In the genomic region with DNA sequence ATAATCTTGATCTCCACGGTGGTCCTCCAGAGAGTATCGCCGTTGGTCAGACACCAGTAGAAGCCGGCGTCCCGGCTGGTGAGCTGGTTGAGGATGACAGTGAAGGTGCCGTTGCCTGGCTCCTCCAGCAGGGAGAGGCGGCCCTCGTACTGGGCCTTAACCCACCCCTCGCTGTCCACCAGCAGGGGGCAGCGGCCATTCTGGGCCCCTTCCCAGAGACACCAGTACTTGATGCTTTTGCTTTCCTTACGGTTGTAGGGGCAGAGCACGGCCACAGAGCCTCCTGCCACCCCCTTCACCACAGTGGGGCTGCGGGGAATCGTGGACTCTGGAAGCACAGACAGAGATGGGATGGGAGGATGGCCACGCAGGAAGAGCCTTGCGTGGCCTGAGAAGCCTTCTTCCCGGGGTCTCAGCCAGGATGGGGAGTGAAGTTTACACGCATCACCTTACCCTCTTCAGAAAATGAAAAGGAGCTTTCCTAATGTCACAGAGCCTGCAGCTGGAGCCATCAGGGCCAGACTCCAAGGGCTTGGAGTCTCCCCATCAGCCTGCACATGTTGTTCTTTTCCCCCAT, we compare ENCODE assay signal across 9 cellular contexts. TPM values are rescaled to one million over a fixed set of nuclear protein-coding genes. Genes with fewer than 3 reads are reported as not detected.
DNase-seq lines count a peak whose midpoint lies in the region; ATAC-seq, FAIRE-seq and TF ChIP-seq lines count a peak whose summit lies in the region.
"Had no signal": no experiment of that assay in that cellular context is flagged by ENCODE, and none has a peak within 500 bp of the region (broad histone marks: within the 10 kb centered on the region; RNA-seq: fewer than 3 reads in every experiment).

No MANE protein-coding gene starts in this region.

- no peak overlapping the region for H3K4me2 ChIP-seq in keratinocyte (ENCODE audit: control insufficient read depth, extremely low read depth, insufficient read depth, low read depth, low read length)

- 51 to 65% methylated on average over 16 to 18 of the region's 19 CpGs for WGBS in thyroid gland, 2 donors

- dilution Hi-C loops in keratinocyte (cut with MboI; ENCODE audit: extremely low pct_ligation_motif_present, low sequenced_read_pairs): no loop called here

- in situ Hi-C loops in gastrocnemius medialis (cut with MboI; ENCODE audit: low sequenced_read_pairs in 4 of 4): no loop called here

- CTCF ChIA-PET in activated naive CD4-positive, alpha-beta T cell treated with anti-CD3 and anti-CD28 coated beads, Interleukin-2, amount 10 ng/mL, durations not matched to agents 7 days and 5 days (lab: Charles Lee): interaction anchor here (0.7 to 13.5 kb wide), 20 partner anchors 10 to 305 kb away, joined by 3 to 265 read pairs (median 5); a partner anchor contains a TSS

- no peak overlapping the region for H3K27ac Mint-ChIP-seq in activated naive CD4-positive, alpha-beta T cell treated with anti-CD3 and anti-CD28 coated beads, Interleukin-2, amount 10 ng/mL, durations not matched to agents 7 days and 5 days

- no peak overlapping the region for H3K9ac ChIP-seq in keratinocyte (ENCODE audit: control insufficient read depth, extremely low read depth, insufficient read depth, low read length)

- intact Hi-C loops in thyroid gland (cut with DNase I) (loop anchor here (5.0 kb wide), 1 partner anchor 42 kb away; no protein-coding TSS in a partner anchor), gastrocnemius medialis (cut with DNase I; ENCODE audit: low total_unique reads) (no loop called here)

- no peak for ATAC-seq in gastrocnemius medialis

- H3K36me3 ChIP-seq in keratinocyte (ENCODE audit: control insufficient read depth in 2 of 2, extremely low read depth in 1 of 2, insufficient read depth in 2 of 2, low read length in 2 of 2): no peaks in the 10 kb centered on the region
- H3K36me3 ChIP-seq in thyroid gland: no peaks in the 10 kb centered on the region
- no peaks in the 10 kb centered on the region for H3K36me3 ChIP-seq in gastrocnemius medialis

- H3K36me3 Mint-ChIP-seq in activated naive CD4-positive, alpha-beta T cell treated with anti-CD3 and anti-CD28 coated beads, Interleukin-2, amount 10 ng/mL, durations not matched to agents 7 days and 5 days: no peaks in the 10 kb centered on the region

- no peak overlapping the region for H3K27ac ChIP-seq in keratinocyte (ENCODE audit: control insufficient read depth, insufficient read depth, low read length)
- H3K27ac ChIP-seq in thyroid gland: no peak overlapping the region
- H3K27ac ChIP-seq in gastrocnemius medialis: no peak overlapping the region

- H3K4me1 ChIP-seq in keratinocyte (ENCODE audit: control insufficient read depth, extremely low read depth, insufficient read depth, low read length) (peaks cover 6% of the 10 kb centered on the region), thyroid gland (no peaks in the 10 kb centered on the region), gastrocnemius medialis (no peaks in the 10 kb centered on the region)

- H4K20me1 ChIP-seq in keratinocyte (ENCODE audit: control insufficient read depth, extremely low read depth, insufficient read depth, low read length): no peaks in the 10 kb centered on the region

- H3K4me3 ChIP-seq in GM12864 (ENCODE audit: low read depth, low read length): no peak overlapping the region
- no peak overlapping the region for H3K4me3 ChIP-seq in keratinocyte (ENCODE audit: control insufficient read depth in 2 of 3, extremely low read depth in 1 of 3, insufficient read depth in 2 of 3, low read depth in 1 of 3, low read length in 3 of 3)
- H3K4me3 ChIP-seq in thyroid gland (replicated peaks in 1 of 3): no peak overlapping the region
- H3K4me3 ChIP-seq in gastrocnemius medialis: no peak overlapping the region

- H3K9me3 ChIP-seq in keratinocyte (ENCODE audit: control insufficient read depth, low read depth, low read length) (no peaks in the 10 kb centered on the region), thyroid gland (no peaks in the 10 kb centered on the region), gastrocnemius medialis (no peaks in the 10 kb centered on the region)

- H3K4me1 Mint-ChIP-seq in activated naive CD4-positive, alpha-beta T cell treated with anti-CD3 and anti-CD28 coated beads, Interleukin-2, amount 10 ng/mL, durations not matched to agents 7 days and 5 days: peaks cover 14% of the 10 kb centered on the region

- TF ChIP-seq POLR2A in thyroid gland (IDR thresholded peaks at IDR 0.05) (no peak), gastrocnemius medialis (IDR thresholded peaks at IDR 0.05) (no peak)

- H2AFZ ChIP-seq in keratinocyte (ENCODE audit: control insufficient read depth, low read length): no peak overlapping the region

- no peak for FAIRE-seq in keratinocyte (lab: Jason Lieb, UNC)
- FAIRE-seq: TTC549 had no signal

- H3K9me3 Mint-ChIP-seq in activated naive CD4-positive, alpha-beta T cell treated with anti-CD3 and anti-CD28 coated beads, Interleukin-2, amount 10 ng/mL, durations not matched to agents 7 days and 5 days: no peaks in the 10 kb centered on the region

- peaks cover 35% of the 10 kb centered on the region for H3K27me3 Mint-ChIP-seq in activated naive CD4-positive, alpha-beta T cell treated with anti-CD3 and anti-CD28 coated beads, Interleukin-2, amount 10 ng/mL, durations not matched to agents 7 days and 5 days

- DNase-seq in GM12864 (ENCODE audit: low read depth) (no peak), MV-4-11 (lab: John Stamatoyannopoulos, UW) (peak; percentile 40), keratinocyte (ENCODE audit: low read depth, low spot score) (no peak), thyroid gland (peak; percentile 54 to 57), NCI-H2227 treated with DMSO at 0.1 percent for 48 hours (lab: John Stamatoyannopoulos, UW) (no peak), gastrocnemius medialis (no peak), retina (no peak)
- peak; percentile 74 for DNase-seq in activated naive CD4-positive, alpha-beta T cell treated with anti-CD3 and anti-CD28 coated beads, Interleukin-2, amount 10 ng/mL, durations not matched to agents 7 days and 5 days

- H3K4me3 Mint-ChIP-seq in activated naive CD4-positive, alpha-beta T cell treated with anti-CD3 and anti-CD28 coated beads, Interleukin-2, amount 10 ng/mL, durations not matched to agents 7 days and 5 days: no peak overlapping the region

- H3K79me2 ChIP-seq in keratinocyte (ENCODE audit: control insufficient read depth, insufficient read depth, low read length): no peaks in the 10 kb centered on the region

- no peaks in the 10 kb centered on the region for H3K9me1 ChIP-seq in keratinocyte (ENCODE audit: control insufficient read depth, extremely low read depth, insufficient read depth, low read length)

- no peaks in the 10 kb centered on the region for H3K27me3 ChIP-seq in keratinocyte (ENCODE audit: control insufficient read depth, extremely low read depth, insufficient read depth, low read length)
- H3K27me3 ChIP-seq in thyroid gland: no peaks in the 10 kb centered on the region
- no peaks in the 10 kb centered on the region for H3K27me3 ChIP-seq in gastrocnemius medialis

- TF ChIP-seq CTCF in GM12864 (IDR thresholded peaks at IDR 0.05; ENCODE audit: low read depth, low read length, missing control alignments): peak; percentile 68
- peak; percentile 43 to 56 (median 43) for TF ChIP-seq CTCF in keratinocyte (optimal IDR thresholded peaks at IDR 0.05 in 1 of 3, IDR thresholded peaks at IDR 0.05 in 1 of 3, conservative IDR thresholded peaks at IDR 0.05 in 1 of 3; ENCODE audit: extremely low read depth in 1 of 3, insufficient read depth in 2 of 3, low read length in 3 of 3)
- peak in 5 of 6 experiments; percentile 40 to 61 (median 49) for TF ChIP-seq CTCF in thyroid gland (IDR thresholded peaks at IDR 0.05)
- peak in 2 of 5 experiments; percentile 18 to 30 for TF ChIP-seq CTCF in gastrocnemius medialis (IDR thresholded peaks at IDR 0.05 in 4 of 5, conservative IDR thresholded peaks at IDR 0.05 in 1 of 5)

RNA-seq across cellular contexts. Expression of a gene that starts 10.7 kb away (rescaled TPM):
- 0.01 TPM in 1 of 3 replicates, not detected in the others for polyA plus RNA-seq in keratinocyte
- polyA plus RNA-seq in keratinocyte (2011; ENCODE audit: low read depth): not detected
- polyA plus RNA-seq in keratinocyte (2011; cell fraction: cytosol; rRNA removed): not detected in 2 replicates
- not detected in 2 replicates for polyA plus RNA-seq in keratinocyte (2011; cell fraction: nucleus; rRNA removed)
- not detected in 2 replicates for polyA plus RNA-seq in keratinocyte (2012; ENCODE audit: low replicate concordance)
- not detected in 3 replicates for polyA minus RNA-seq in keratinocyte
- not detected for polyA minus RNA-seq in keratinocyte (2011; cell fraction: cytosol; rRNA and poly(A)+ RNA removed)
- not detected in 2 replicates for polyA minus RNA-seq in keratinocyte (2011; cell fraction: nucleus; rRNA and poly(A)+ RNA removed)
- total RNA-seq in thyroid gland: 1 to 10 TPM in 1 of 4 donors, under 1 TPM in 2, not detected in 1; 0.11 to 1.2 (median 0.75) TPM
- total RNA-seq in gastrocnemius medialis: 10 to 100 TPM in 1 of 4 donors, under 1 TPM in 2, not detected in 1; 0.10 to 28.4 (median 0.11) TPM

RNA-seq across cellular contexts. Expression of a gene that starts 13.8 kb away (rescaled TPM):
- polyA plus RNA-seq in keratinocyte: 1.8 to 8.1 TPM (median 1.8 TPM) in 3 replicates
- polyA plus RNA-seq in keratinocyte (2011; ENCODE audit: low read depth): 0.31 TPM
- polyA plus RNA-seq in keratinocyte (2011; cell fraction: cytosol; rRNA removed): 3.2 and 4.8 TPM in 2 replicates
- 1.5 and 3.1 TPM in 2 replicates for polyA plus RNA-seq in keratinocyte (2011; cell fraction: nucleus; rRNA removed)
- 1.7 and 6.8 TPM in 2 replicates for polyA plus RNA-seq in keratinocyte (2012; ENCODE audit: low replicate concordance)
- 3.3 to 10.8 TPM (median 5.8 TPM) in 3 replicates for polyA minus RNA-seq in keratinocyte
- 3.8 TPM for polyA minus RNA-seq in keratinocyte (2011; cell fraction: cytosol; rRNA and poly(A)+ RNA removed)
- polyA minus RNA-seq in keratinocyte (2011; cell fraction: nucleus; rRNA and poly(A)+ RNA removed): 1.0 TPM in 1 of 2 replicates, not detected in the other
- 1 to 10 TPM; 1.2 to 5.2 (median 3.0) TPM for total RNA-seq in thyroid gland
- 10 to 100 TPM in 1 of 4 donors, 1 to 10 TPM in 3; 2.1 to 10.2 (median 4.7) TPM for total RNA-seq in gastrocnemius medialis

RNA-seq across cellular contexts. Expression of a gene that starts 34.7 kb away (rescaled TPM):
- not detected in 3 replicates for polyA plus RNA-seq in keratinocyte
- polyA plus RNA-seq in keratinocyte (2011; ENCODE audit: low read depth): not detected
- not detected in 2 replicates for polyA plus RNA-seq in keratinocyte (2011; cell fraction: cytosol; rRNA removed)
- not detected in 2 replicates for polyA plus RNA-seq in keratinocyte (2011; cell fraction: nucleus; rRNA removed)
- polyA plus RNA-seq in keratinocyte (2012; ENCODE audit: low replicate concordance): not detected in 2 replicates
- polyA minus RNA-seq in keratinocyte: not detected in 3 replicates
- polyA minus RNA-seq in keratinocyte (2011; cell fraction: cytosol; rRNA and poly(A)+ RNA removed): not detected
- not detected in 2 replicates for polyA minus RNA-seq in keratinocyte (2011; cell fraction: nucleus; rRNA and poly(A)+ RNA removed)
- total RNA-seq in thyroid gland (not detected), gastrocnemius medialis (not detected)

RNA-seq across cellular contexts. Expression of a gene that starts 38.3 kb away (rescaled TPM):
- polyA plus RNA-seq in keratinocyte: 2.1 to 3.1 TPM (median 2.3 TPM) in 3 replicates
- 3.3 TPM for polyA plus RNA-seq in keratinocyte (2011; ENCODE audit: low read depth)
- 1.7 and 2.5 TPM in 2 replicates for polyA plus RNA-seq in keratinocyte (2011; cell fraction: cytosol; rRNA removed)
- 2.6 and 3.6 TPM in 2 replicates for polyA plus RNA-seq in keratinocyte (2011; cell fraction: nucleus; rRNA removed)
- 1.3 and 5.9 TPM in 2 replicates for polyA plus RNA-seq in keratinocyte (2012; ENCODE audit: low replicate concordance)
- polyA minus RNA-seq in keratinocyte: 0.67 to 1.5 TPM (median 0.99 TPM) in 3 replicates
- polyA minus RNA-seq in keratinocyte (2011; cell fraction: cytosol; rRNA and poly(A)+ RNA removed): not detected
- polyA minus RNA-seq in keratinocyte (2011; cell fraction: nucleus; rRNA and poly(A)+ RNA removed): 0.21 and 1.5 TPM in 2 replicates
- total RNA-seq in thyroid gland (not detected), gastrocnemius medialis (not detected)

Comparison
In these comparisons a context has a peak if more than half of its experiments do, and no peak if none do; other contexts are left out.
1. DNase-seq: peak in MV-4-11 (single experiment), activated naive CD4-positive, alpha-beta T cell treated with anti-CD3 and anti-CD28 coated beads, Interleukin-2, amount 10 ng/mL, durations not matched to agents 7 days and 5 days (single experiment) and thyroid gland (2 of 2); none in GM12864 (single experiment), keratinocyte (single experiment), NCI-H2227 treated with DMSO at 0.1 percent for 48 hours (single experiment), gastrocnemius medialis (0 of 2) and retina (single experiment).